14 cellular contexts compared by ENCODE assay signal in genomic region chr13:84136582-84136981, GRCh38.
A peak's percentile ranks its signal among the peaks of the same experiment; 100 is the strongest.
DNase-seq lines count a peak whose midpoint lies in the region; ATAC-seq and TF ChIP-seq lines count a peak whose summit lies in the region.
"Had no signal": no experiment of that assay in that cellular context is flagged by ENCODE, and none has a peak within 500 bp of the region (broad histone marks: within the 10 kb centered on the region; RNA-seq: fewer than 3 reads in every experiment).

No MANE protein-coding gene starts in this region.

- H3K36me3 ChIP-seq in lower lobe of right lung (no peaks in the 10 kb centered on the region), gastroesophageal sphincter (no peaks in the 10 kb centered on the region)
- H3K36me3 ChIP-seq: thoracic aorta had no signal

- H3K4me3 ChIP-seq in lower lobe of right lung, result no peak overlapping the region
- H3K4me3 ChIP-seq in gastroesophageal sphincter, result no peak overlapping the region

- DNase-seq in OCI-M1 (lab: John Stamatoyannopoulos, UW) (peak; percentile 27), lower lobe of right lung (no peak), SW 1271 (lab: John Stamatoyannopoulos, UW) (no peak), putamen (ENCODE audit: low spot score) (no peak)
- DNase-seq: DMS 273 treated with DMSO at 0.1 percent for 48 hours, left cardiac atrium, NCI-H1092, NCI-H524 treated with DMSO at 0.1 percent for 48 hours, nephron progenitor cell had no signal

- no peak for TF ChIP-seq POLR2A in gastroesophageal sphincter (IDR thresholded peaks at IDR 0.05)

- ATAC-seq in GM18511 (IDR thresholded peaks at IDR 0.05; ENCODE audit: unreplicated experiment) (peak; percentile 38), GM21528 (IDR thresholded peaks at IDR 0.05; ENCODE audit: low FRiP score, unreplicated experiment) (peak; percentile 19), lower lobe of right lung (no peak), gastroesophageal sphincter (no peak)

- WGBS in gastroesophageal sphincter (ENCODE audit: low coverage in 1 of 2), 2 donors, result 56 to 100% methylated on average over 1 of the region's 1 CpG

- H3K4me1 ChIP-seq in lower lobe of right lung (no peaks in the 10 kb centered on the region), gastroesophageal sphincter (no peaks in the 10 kb centered on the region)

- TF ChIP-seq CTCF in lower lobe of right lung (IDR thresholded peaks at IDR 0.05) (no peak), gastroesophageal sphincter (IDR thresholded peaks at IDR 0.05) (no peak)

- H3K9me3 ChIP-seq in lower lobe of right lung, result no peaks in the 10 kb centered on the region
- no peaks in the 10 kb centered on the region for H3K9me3 ChIP-seq in gastroesophageal sphincter
- H3K9me3 ChIP-seq: thoracic aorta had no signal

- no peak for TF ChIP-seq EP300 in gastroesophageal sphincter (IDR thresholded peaks at IDR 0.05)

- H3K27ac ChIP-seq in lower lobe of right lung (peak overlapping the region; percentile 25), gastroesophageal sphincter (no peak overlapping the region)
- H3K27ac ChIP-seq: RWPE1, thoracic aorta had no signal

- intact Hi-C loops in lower lobe of right lung (cut with DNase I), result no loop called here

- H3K27me3 ChIP-seq in lower lobe of right lung (ENCODE audit: low read depth), result no peaks in the 10 kb centered on the region
- no peaks in the 10 kb centered on the region for H3K27me3 ChIP-seq in gastroesophageal sphincter

Comparison
In these comparisons a context has a peak if more than half of its experiments do, and no peak if none do; other contexts are left out.
1. ATAC-seq: peak in GM18511 (single experiment) and GM21528 (single experiment); none in lower lobe of right lung (0 of 2) and gastroesophageal sphincter (single experiment).